ENCODE assay signal across 2 cellular contexts in genomic region chr15:73683624-73684536, GRCh38.
A peak's percentile ranks its signal among the peaks of the same experiment; 100 is the strongest.
TF ChIP-seq lines count a peak whose summit lies in the region.

TSS of gene CD276 (plus strand) at chr15:73684383. CDS start at chr15:73699640, 15,257 bp downstream.

TF ChIP-seq in HEK293, 187 proteins besides CTCF, POLR2A, EP300 and RAD21 (continued from another document and continues in another):
- TF ChIP-seq HIC1 (tag by site-specific recombination; IDR thresholded peaks at IDR 0.05), result peak; percentile 60
- TF ChIP-seq ZBTB21 (tag by site-specific recombination; IDR thresholded peaks at IDR 0.05), result no peak
- 0 out of 2 replicates have a peak, but pooled peaks have one; percentile 56 for TF ChIP-seq ZNF391 (tag by site-specific recombination; IDR thresholded peaks at IDR 0.05; ENCODE audit: borderline replicate concordance, low read depth)
- TF ChIP-seq ZXDB (tag by site-specific recombination; IDR thresholded peaks at IDR 0.05), result peak; percentile 66; the same call in 1 of the 2 replicates
- no peak; the same call in 1 of the 2 replicates for TF ChIP-seq ZNF324 (tag by site-specific recombination; IDR thresholded peaks at IDR 0.05)
- 0 out of 2 replicates have a peak, but pooled peaks have one; percentile 22 for TF ChIP-seq ZNF596 (tag by site-specific recombination; IDR thresholded peaks at IDR 0.05)
- no peak for TF ChIP-seq ZIC2 (tag by site-specific recombination; IDR thresholded peaks at IDR 0.05)
- TF ChIP-seq SETDB1 (IDR thresholded peaks at IDR 0.05; ENCODE audit: insufficient read length, low read length), result no peak
- no peak for TF ChIP-seq BCL11A (tag by site-specific recombination; IDR thresholded peaks at IDR 0.05; ENCODE audit: low read depth)
- no peak for TF ChIP-seq ZSCAN5A (tag by site-specific recombination; IDR thresholded peaks at IDR 0.05)
- TF ChIP-seq KLF7 (tag by site-specific recombination; IDR thresholded peaks at IDR 0.05; ENCODE audit: borderline replicate concordance), result peak; percentile 28; the same call in 1 of the 2 replicates
- no peak for TF ChIP-seq ZNF16 (tag by site-specific recombination; IDR thresholded peaks at IDR 0.05; ENCODE audit: low read depth)
- peak; percentile 50; the same call in 1 of the 2 replicates for TF ChIP-seq ZNF660 (tag by site-specific recombination; IDR thresholded peaks at IDR 0.05)
- 0 out of 2 replicates have a peak, but pooled peaks have one; percentile 8 for TF ChIP-seq ZNF580 (tag by site-specific recombination; IDR thresholded peaks at IDR 0.05)
- peak; percentile 25; the same call in 1 of the 2 replicates for TF ChIP-seq ZNF692 (tag by site-specific recombination; IDR thresholded peaks at IDR 0.05)
- TF ChIP-seq ZEB2 (tag by site-specific recombination; IDR thresholded peaks at IDR 0.05), result 0 out of 2 replicates have a peak, but pooled peaks have one; percentile 52
- TF ChIP-seq ZNF366 (tag by site-specific recombination; conservative IDR thresholded peaks at IDR 0.05), result peak; percentile 44; the same call in 1 of the 2 replicates
- peak; percentile 31 for TF ChIP-seq ZBTB20 (tag by site-specific recombination; IDR thresholded peaks at IDR 0.05)
- TF ChIP-seq TSHZ1 (tag by site-specific recombination; IDR thresholded peaks at IDR 0.05; ENCODE audit: borderline replicate concordance), result no peak
- TF ChIP-seq ZNF624 (tag by site-specific recombination; IDR thresholded peaks at IDR 0.05), result no peak
- TF ChIP-seq KLF9 (tag by site-specific recombination; IDR thresholded peaks at IDR 0.05; ENCODE audit: low read depth), result no peak
- peak; percentile 14; the same call in 1 of the 2 replicates for TF ChIP-seq WT1 (tag by site-specific recombination; IDR thresholded peaks at IDR 0.05)

TF ChIP-seq in liver, 16 proteins besides CTCF, POLR2A, EP300 and RAD21 (continued from another document):
- TF ChIP-seq MAX (IDR thresholded peaks at IDR 0.05) (no peak), ZBTB33 (IDR thresholded peaks at IDR 0.05) (no peak)
